ENCODE assay signal across 13 cellular contexts in genomic region chr15:101256756-101257155, GRCh38. TPM values are rescaled to one million over a fixed set of nuclear protein-coding genes. Genes with fewer than 3 reads are reported as not detected.
A peak's percentile ranks its signal among the peaks of the same experiment; 100 is the strongest.
DNase-seq lines count a peak whose midpoint lies in the region; ATAC-seq and TF ChIP-seq lines count a peak whose summit lies in the region.
"Had no signal": no experiment of that assay in that cellular context is flagged by ENCODE, and none has a peak within 500 bp of the region (broad histone marks: within the 10 kb centered on the region; RNA-seq: fewer than 3 reads in every experiment).

No MANE protein-coding gene starts in this region.

- H3K27ac ChIP-seq in GM23338 (ENCODE audit: low read depth) (no peak overlapping the region), OCI-LY7 (ENCODE audit: low read depth, low read length, poor library complexity, severe bottlenecking) (no peak overlapping the region)

- peaks cover 4% of the 10 kb centered on the region; the same call in 1 of the 2 replicates for H3F3A ChIP-seq in GM23338 (replicated peaks; ENCODE audit: low read depth)

- H3K4me2 ChIP-seq in GM23338: no peak overlapping the region
- no peak overlapping the region for H3K4me2 ChIP-seq in OCI-LY7 (ENCODE audit: low read length)

- intact Hi-C loops in OCI-LY7 (cut with micrococcal nuclease; ENCODE audit: unreplicated experiment): no loop called here

- H3K79me2 ChIP-seq in GM23338 (replicated peaks; ENCODE audit: insufficient read depth) (no peaks in the 10 kb centered on the region), OCI-LY7 (ENCODE audit: insufficient read depth, low read depth, low read length) (no peaks in the 10 kb centered on the region)

- H3K36me3 ChIP-seq in BE2C (no peaks in the 10 kb centered on the region), GM23338 (ENCODE audit: insufficient read depth) (no peaks in the 10 kb centered on the region), OCI-LY7 (ENCODE audit: insufficient read depth, low read length) (no peaks in the 10 kb centered on the region)

- H3K9me2 ChIP-seq in GM23338 (ENCODE audit: insufficient read depth): no peaks in the 10 kb centered on the region
- no peaks in the 10 kb centered on the region for H3K9me2 ChIP-seq in OCI-LY7 (ENCODE audit: insufficient read depth, low read length)

- no peak overlapping the region for H2AFZ ChIP-seq in GM23338
- no peak overlapping the region for H2AFZ ChIP-seq in OCI-LY7 (ENCODE audit: low read length)

- H4K20me1 ChIP-seq in GM23338 (replicated peaks; ENCODE audit: insufficient read depth) (no peaks in the 10 kb centered on the region), OCI-LY7 (ENCODE audit: insufficient read depth, low read length) (no peaks in the 10 kb centered on the region)

- H3K4me1 ChIP-seq in BE2C (peaks cover 10% of the 10 kb centered on the region), GM23338 (ENCODE audit: insufficient read depth) (peaks cover 8% of the 10 kb centered on the region), OCI-LY7 (ENCODE audit: insufficient read depth, low read length, poor library complexity, severe bottlenecking) (no peaks in the 10 kb centered on the region)

- peak; percentile 58 for TF ChIP-seq CTCF in BE2C (IDR thresholded peaks at IDR 0.05; ENCODE audit: low read depth, low read length)
- peak; percentile 63 to 69 for TF ChIP-seq CTCF in GM23338 (conservative IDR thresholded peaks at IDR 0.05; ENCODE audit: low read depth in 2 of 2)
- peak; percentile 83 for TF ChIP-seq CTCF in OCI-LY7 (conservative IDR thresholded peaks at IDR 0.05; ENCODE audit: low read length)
- TF ChIP-seq CTCF in epithelial cell of esophagus (IDR thresholded peaks at IDR 0.05; ENCODE audit: insufficient read depth, low read depth, low read length, missing control alignments): peak; percentile 25

- ATAC-seq in GM23338 (no peak), HG03439 (IDR thresholded peaks at IDR 0.05; ENCODE audit: unreplicated experiment) (no peak)
- ATAC-seq: stimulated activated effector memory CD8-positive, alpha-beta T cell treated with anti-CD3 and anti-CD28 coated beads, Interleukin-12 subunit alpha, Interleukin-12 subunit beta, amount 100 ng/mL, for 72 hours had no signal

- H3K4me1 Mint-ChIP-seq in GM23338: peaks cover 40% of the 10 kb centered on the region

- CTCF ChIA-PET in OCI-LY7 (lab: Charles Lee; ENCODE audit: unreplicated experiment): no interaction called here

- BruUV-seq in OCI-LY7 (replicated peaks; lab: Mats Ljungman, UMichigan): no TSS peak

- no peaks in the 10 kb centered on the region for H3K9me3 Mint-ChIP-seq in GM23338
- H3K9me3 Mint-ChIP-seq: activated CD4-positive, alpha-beta memory T cell treated with anti-CD3 and anti-CD28 coated beads, Interleukin-2, amount 10 ng/mL, durations not matched to agents 7 days and 5 days; mesothelial cell of epicardium; stimulated activated effector memory CD8-positive, alpha-beta T cell treated with anti-CD3 and anti-CD28 coated beads, Interleukin-12 subunit alpha, Interleukin-12 subunit beta, amount 100 ng/mL, for 72 hours had no signal

- no peak overlapping the region for H3K4me3 Mint-ChIP-seq in GM23338
- H3K4me3 Mint-ChIP-seq: activated CD4-positive, alpha-beta memory T cell treated with anti-CD3 and anti-CD28 coated beads, Interleukin-2, amount 10 ng/mL, durations not matched to agents 7 days and 5 days; mesothelial cell of epicardium; stimulated activated effector memory CD8-positive, alpha-beta T cell treated with anti-CD3 and anti-CD28 coated beads, Interleukin-12 subunit alpha, Interleukin-12 subunit beta, amount 100 ng/mL, for 72 hours had no signal

- no peaks in the 10 kb centered on the region for H3K36me3 Mint-ChIP-seq in GM23338 (ENCODE audit: low read depth)
- H3K36me3 Mint-ChIP-seq: mesothelial cell of epicardium had no signal

- H3K9me3 ChIP-seq in BE2C: no peaks in the 10 kb centered on the region
- H3K9me3 ChIP-seq in OCI-LY7 (ENCODE audit: low read length): no peaks in the 10 kb centered on the region

- DNase-seq in BE2C (no peak), GM23338 (ENCODE audit: low spot score) (peak; percentile 52), OCI-LY7 (ENCODE audit: low spot score) (peak; percentile 34), epithelial cell of esophagus (ENCODE audit: low read depth) (no peak), NCI-H1694 treated with DMSO at 0.1 percent for 48 hours (lab: John Stamatoyannopoulos, UW) (no peak), DMS153 (lab: John Stamatoyannopoulos, UW) (no peak)
- no peak for DNase-seq in stimulated activated CD4-positive, alpha-beta T cell treated with anti-CD3 and anti-CD28 coated beads, Interleukin-15, amount 100 ng/mL, for 24 hours
- DNase-seq: activated CD4-positive, alpha-beta memory T cell treated with anti-CD3 and anti-CD28 coated beads, Interleukin-2, amount 10 ng/mL, durations not matched to agents 7 days and 5 days; NCI-H1092 had no signal

- H3K4me3 ChIP-seq in BE2C (ENCODE audit: low read depth, low read length) (no peak overlapping the region), GM23338 (no peak overlapping the region), OCI-LY7 (ENCODE audit: low read depth, low read length, poor library complexity, severe bottlenecking) (no peak overlapping the region), epithelial cell of esophagus (ENCODE audit: low read length) (no peak overlapping the region)
- H3K4me3 ChIP-seq: skin epidermis had no signal

- H3K27ac Mint-ChIP-seq in GM23338: no peak overlapping the region
- H3K27ac Mint-ChIP-seq: activated CD4-positive, alpha-beta memory T cell treated with anti-CD3 and anti-CD28 coated beads, Interleukin-2, amount 10 ng/mL, durations not matched to agents 7 days and 5 days; mesothelial cell of epicardium; stimulated activated effector memory CD8-positive, alpha-beta T cell treated with anti-CD3 and anti-CD28 coated beads, Interleukin-12 subunit alpha, Interleukin-12 subunit beta, amount 100 ng/mL, for 72 hours had no signal

- POLR2A ChIA-PET in OCI-LY7 (lab: Charles Lee): no interaction called here

- peaks cover 14% of the 10 kb centered on the region for H3K27me3 Mint-ChIP-seq in GM23338 (ENCODE audit: insufficient read depth, low read depth, poor library complexity)

- H3K27me3 ChIP-seq in BE2C (no peaks in the 10 kb centered on the region), GM23338 (ENCODE audit: insufficient read depth) (peaks cover 17% of the 10 kb centered on the region)

TF ChIP-seq in GM23338, 12 proteins besides CTCF, POLR2A, EP300 and RAD21:
- no peak for TF ChIP-seq REST (IDR thresholded peaks at IDR 0.05; ENCODE audit: unreplicated experiment)
- no peak for TF ChIP-seq CREB1 (CRISPR knock-in tag; IDR thresholded peaks at IDR 0.05; ENCODE audit: low read depth)
- no peak for TF ChIP-seq ZNF114 (CRISPR knock-in tag; IDR thresholded peaks at IDR 0.05)
- TF ChIP-seq EZH2 (IDR thresholded peaks at IDR 0.05; ENCODE audit: low read depth, unreplicated experiment): no peak
- TF ChIP-seq ZNF331 (CRISPR knock-in tag; IDR thresholded peaks at IDR 0.05; ENCODE audit: low read depth): no peak
- TF ChIP-seq JUNB (IDR thresholded peaks at IDR 0.05; ENCODE audit: unreplicated experiment): no peak
- no peak for TF ChIP-seq STAT1 (IDR thresholded peaks at IDR 0.05; ENCODE audit: unreplicated experiment)

RNA-seq across cellular contexts. Expression of gene CHSY1, which starts 4.9 kb away (rescaled TPM):
- 51.3 TPM for polyA plus RNA-seq in BE2C (2012; ENCODE audit: insufficient read depth, insufficient read length, low read depth)
- total RNA-seq in GM23338 (2014; rRNA removed; shearing (Covaris generic)): 45.4 and 47.7 TPM in 2 replicates
- polyA plus RNA-seq in GM23338 (2016; fragmentation: Nextera tagmentation; extraction: Ambion mirVana): 9.8 and 11.6 TPM in 2 replicates
- 3.2 and 5.0 TPM in 2 replicates for total RNA-seq in OCI-LY7 (2014; rRNA removed; shearing (Covaris generic))
- 11.4 and 14.3 TPM in 2 replicates for total RNA-seq in OCI-LY7 (2022)

RNA-seq across cellular contexts. Expression of gene SELENOS, which starts 20.5 kb away (rescaled TPM):
- polyA plus RNA-seq in BE2C (2012; ENCODE audit: insufficient read depth, insufficient read length, low read depth): 83.3 TPM
- 37.0 and 77.2 TPM in 2 replicates for total RNA-seq in GM23338 (2014; rRNA removed; shearing (Covaris generic))
- polyA plus RNA-seq in GM23338 (2016; fragmentation: Nextera tagmentation; extraction: Ambion mirVana): 106 and 108 TPM in 2 replicates
- 29.1 and 31.1 TPM in 2 replicates for total RNA-seq in OCI-LY7 (2014; rRNA removed; shearing (Covaris generic))
- total RNA-seq in OCI-LY7 (2022): 36.1 and 36.5 TPM in 2 replicates

RNA-seq across cellular contexts. Expression of gene SNRPA1, which starts 38.3 kb away (rescaled TPM):
- polyA plus RNA-seq in BE2C (2012; ENCODE audit: insufficient read depth, insufficient read length, low read depth): 255 TPM
- total RNA-seq in GM23338 (2014; rRNA removed; shearing (Covaris generic)): 128 and 170 TPM in 2 replicates
- polyA plus RNA-seq in GM23338 (2016; fragmentation: Nextera tagmentation; extraction: Ambion mirVana): 313 and 361 TPM in 2 replicates
- total RNA-seq in OCI-LY7 (2014; rRNA removed; shearing (Covaris generic)): 54.3 and 70.9 TPM in 2 replicates
- 176 and 180 TPM in 2 replicates for total RNA-seq in OCI-LY7 (2022)

Comparison
In these comparisons a context has a peak if more than half of its experiments do, and no peak if none do; other contexts are left out.
1. DNase-seq: peak in GM23338 (single experiment) and OCI-LY7 (single experiment); none in BE2C (single experiment), epithelial cell of esophagus (single experiment), stimulated activated CD4-positive, alpha-beta T cell treated with anti-CD3 and anti-CD28 coated beads, Interleukin-15, amount 100 ng/mL, for 24 hours (single experiment), NCI-H1694 treated with DMSO at 0.1 percent for 48 hours (single experiment) and DMS153 (single experiment).
2. CTCF ChIP-seq: peak in every context shown above with its lines; median percentile 83 in OCI-LY7; 66 in GM23338; 58 in BE2C; 25 in epithelial cell of esophagus.